ENCODE assay signal across 14 cellular contexts in genomic region chr2:8118940-8119781, GRCh38.
DNase-seq lines count a peak whose midpoint lies in the region; ATAC-seq and TF ChIP-seq lines count a peak whose summit lies in the region.
"Had no signal": no experiment of that assay in that cellular context is flagged by ENCODE, and none has a peak within 500 bp of the region (broad histone marks: within the 10 kb centered on the region; RNA-seq: fewer than 3 reads in every experiment).

No MANE protein-coding gene starts in this region.

- H3K36me3 ChIP-seq in mucosa of rectum (ENCODE audit: control insufficient read depth in 2 of 2, insufficient read depth in 2 of 2, low read length in 2 of 2) (no peaks in the 10 kb centered on the region), thoracic aorta (no peaks in the 10 kb centered on the region)
- H3K36me3 ChIP-seq: lower lobe of right lung had no signal

- H3K36me3 Mint-ChIP-seq in activated CD4-positive, alpha-beta T cell treated with anti-CD3 and anti-CD28 coated beads for 36 hours (ENCODE audit: low read depth): no peaks in the 10 kb centered on the region
- no peaks in the 10 kb centered on the region for H3K36me3 Mint-ChIP-seq in chondrocyte (ENCODE audit: low read depth)

- H3K27me3 ChIP-seq in mucosa of rectum (ENCODE audit: control insufficient read depth in 2 of 2, insufficient read depth in 2 of 2, low read length in 2 of 2) (no peaks in the 10 kb centered on the region), thoracic aorta (replicated peaks; ENCODE audit: insufficient read depth) (no peaks in the 10 kb centered on the region)

- H3K27ac Mint-ChIP-seq in activated CD4-positive, alpha-beta T cell treated with anti-CD3 and anti-CD28 coated beads for 36 hours: peak overlapping the region; percentile 59
- H3K27ac Mint-ChIP-seq in chondrocyte (ENCODE audit: unreplicated experiment): peak overlapping the region; percentile 90
- H3K27ac Mint-ChIP-seq: activated B cell treated with CpG ODN at 0.5 μM for 24 hours had no signal

- H3K4me3 ChIP-seq in mucosa of rectum (ENCODE audit: low read length in 2 of 2) (peak overlapping the region; percentile 31 to 37), thoracic aorta (peak overlapping the region; percentile 36)
- H3K4me3 ChIP-seq: lower lobe of right lung had no signal

- H3K9me3 Mint-ChIP-seq in activated CD4-positive, alpha-beta T cell treated with anti-CD3 and anti-CD28 coated beads for 36 hours (ENCODE audit: low read depth): no peaks in the 10 kb centered on the region
- H3K9me3 Mint-ChIP-seq in chondrocyte (ENCODE audit: low read depth): no peaks in the 10 kb centered on the region
- H3K9me3 Mint-ChIP-seq: activated B cell treated with CpG ODN at 0.5 μM for 24 hours had no signal

- peak overlapping the region; percentile 41 to 57 for H3K9ac ChIP-seq in mucosa of rectum (ENCODE audit: low read depth in 1 of 2, low read length in 2 of 2)
- H3K9ac ChIP-seq: SK-N-SH had no signal

- H3K27ac ChIP-seq in mucosa of rectum (ENCODE audit: low read depth in 2 of 2, low read length in 2 of 2) (peak overlapping the region; percentile 84 to 91), thoracic aorta (peak overlapping the region in 1 of 2 donors; percentile 47)
- H3K27ac ChIP-seq: lower lobe of right lung had no signal

- CTCF ChIA-PET in activated CD4-positive, alpha-beta T cell treated with anti-CD3 and anti-CD28 coated beads for 36 hours (lab: Charles Lee): interaction anchor here (0.6 kb wide), 1 partner anchor 1866 kb away, joined by 3 read pairs; no protein-coding TSS in a partner anchor

- intact Hi-C loops in activated CD4-positive, alpha-beta T cell treated with anti-CD3 and anti-CD28 coated beads for 36 hours (cut with DNase I, micrococcal nuclease): no loop called here

- H3K9me3 ChIP-seq in mucosa of rectum (ENCODE audit: control insufficient read depth in 2 of 2, low read length in 2 of 2) (no peaks in the 10 kb centered on the region), thoracic aorta (no peaks in the 10 kb centered on the region)
- H3K9me3 ChIP-seq: lower lobe of right lung, SK-N-SH had no signal

- no peaks in the 10 kb centered on the region for H3K27me3 Mint-ChIP-seq in activated CD4-positive, alpha-beta T cell treated with anti-CD3 and anti-CD28 coated beads for 36 hours
- H3K27me3 Mint-ChIP-seq in chondrocyte (ENCODE audit: low read depth): no peaks in the 10 kb centered on the region

- no peak for DNase-seq in activated CD4-positive, alpha-beta T cell treated with anti-CD3 and anti-CD28 coated beads for 36 hours
- no peak for DNase-seq in activated CD4-positive, alpha-beta T cell treated with anti-CD3 and anti-CD28 coated beads for 48 hours
- DNase-seq in chondrocyte (ENCODE audit: low spot score) (no peak), thoracic aorta (ENCODE audit: low spot score) (no peak), activated gamma-delta T cell (lab: John Stamatoyannopoulos, UW) (no peak), SIG-M5 treated with dmso at 0.1 percent for 504 hours (lab: John Stamatoyannopoulos, UW; ENCODE audit: unreplicated experiment) (no peak)
- DNase-seq: activated B cell treated with CpG ODN at 0.5 μM for 24 hours; aorta; effector memory CD4-positive, alpha-beta T cell; lower lobe of right lung; NCI-H2081; SK-N-SH had no signal

- peak; percentile 3 for ATAC-seq in activated CD4-positive, alpha-beta T cell treated with anti-CD3 and anti-CD28 coated beads for 36 hours
- ATAC-seq in thoracic aorta (ENCODE audit: insufficient number of reproducible peaks, low FRiP score, low read depth): no peak
- ATAC-seq in GM21515 (IDR thresholded peaks at IDR 0.05; ENCODE audit: unreplicated experiment): no peak

- TF ChIP-seq CTCF in chondrocyte (IDR thresholded peaks at IDR 0.05) (no peak), thoracic aorta (IDR thresholded peaks at IDR 0.05) (no peak)

- POLR2A ChIA-PET in activated CD4-positive, alpha-beta T cell treated with anti-CD3 and anti-CD28 coated beads for 36 hours (lab: Charles Lee): no interaction called here

- peaks cover 16 to 21% of the 10 kb centered on the region in 2 donors for H3K4me1 ChIP-seq in mucosa of rectum (ENCODE audit: control insufficient read depth in 2 of 2, insufficient read depth in 2 of 2, low read length in 2 of 2)
- peaks cover 7 to 16% of the 10 kb centered on the region in 2 donors for H3K4me1 ChIP-seq in thoracic aorta (ENCODE audit: control insufficient read depth in 1 of 2, low read depth in 2 of 2)

- H3K4me1 Mint-ChIP-seq in activated CD4-positive, alpha-beta T cell treated with anti-CD3 and anti-CD28 coated beads for 36 hours: peaks cover 20% of the 10 kb centered on the region
- peaks cover 39% of the 10 kb centered on the region for H3K4me1 Mint-ChIP-seq in chondrocyte (ENCODE audit: low read depth)

- no peak overlapping the region for H3K4me3 Mint-ChIP-seq in activated CD4-positive, alpha-beta T cell treated with anti-CD3 and anti-CD28 coated beads for 36 hours
- no peak overlapping the region for H3K4me3 Mint-ChIP-seq in chondrocyte (ENCODE audit: unreplicated experiment)
- H3K4me3 Mint-ChIP-seq: activated B cell treated with CpG ODN at 0.5 μM for 24 hours had no signal
